ENCODE assay signal across 29 cellular contexts in the genomic region with DNA sequence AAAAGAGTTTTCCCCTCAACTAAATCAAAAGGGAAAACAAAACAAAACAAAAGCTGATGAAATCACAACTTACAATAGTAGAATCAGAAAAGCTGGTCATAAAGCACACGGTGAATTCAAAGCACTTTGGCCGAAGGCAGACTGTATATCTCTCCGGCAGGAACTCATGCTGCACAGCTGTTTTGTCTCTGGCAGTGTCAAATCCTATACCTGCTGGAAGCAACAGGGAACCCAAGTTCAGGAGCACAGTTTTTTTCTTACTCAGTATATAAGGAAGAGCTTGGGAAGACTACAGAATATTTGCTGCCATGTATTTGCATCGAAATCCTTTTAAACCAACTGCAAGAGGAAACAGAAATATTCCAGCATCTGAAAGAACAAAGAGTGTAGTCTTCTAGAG.
"Had no signal": no experiment of that assay in that cellular context is flagged by ENCODE, and none has a peak within 500 bp of the region (broad histone marks: within the 10 kb centered on the region; RNA-seq: fewer than 3 reads in every experiment).

No MANE protein-coding gene starts in this region.

- H3K4me3 ChIP-seq: adrenal gland, body of pancreas, esophagus muscularis mucosa, gastrocnemius medialis had no signal

- H3K9me3 ChIP-seq: adrenal gland, body of pancreas, gastrocnemius medialis had no signal

- DNase-seq: activated CD4-positive, alpha-beta memory T cell treated with anti-CD3 and anti-CD28 coated beads for 36 hours; activated CD4-positive, alpha-beta T cell treated with anti-CD3 and anti-CD28 coated beads for 36 hours; activated CD4-positive, alpha-beta T cell treated with anti-CD3 and anti-CD28 coated beads, Interleukin-2, amount 10 ng/mL, durations not matched to agents 24 days and 14 days; activated CD4-positive, CD25-positive, alpha-beta regulatory T cell; activated CD4-positive, CD25-positive, alpha-beta regulatory T cell treated with anti-CD3 and anti-CD28 coated beads, Interleukin-2, amount 50 U/mL, for 72 hours; activated CD8-positive, alpha-beta memory T cell treated with anti-CD3 and anti-CD28 coated beads, Interleukin-2, amount 10 ng/mL, durations not matched to agents 7 days and 5 days; activated CD8-positive, alpha-beta memory T cell treated with anti-CD3 and anti-CD28 coated beads, Interleukin-2, amount 50 U/mL, for 4 hours; activated CD8-positive, alpha-beta T cell treated with anti-CD3 and anti-CD28 coated beads, Interleukin-2, amount 10 ng/mL, durations not matched to agents 7 days and 5 days; activated effector memory CD4-positive, alpha-beta T cell treated with anti-CD3 and anti-CD28 coated beads, Interleukin-2, amount 50 U/mL, for 16 hours; activated naive CD4-positive, alpha-beta T cell treated with anti-CD3 and anti-CD28 coated beads for 36 hours; activated naive CD8-positive, alpha-beta T cell treated with anti-CD3 and anti-CD28 coated beads for 36 hours; activated naive CD8-positive, alpha-beta T cell treated with anti-CD3 and anti-CD28 coated beads, Interleukin-2, amount 50 U/mL, for 24 hours; activated T-cell treated with anti-CD3 and anti-CD28 coated beads, Interleukin-2, amount 50 U/mL, for 1 hour; activated T-cell treated with anti-CD3 and anti-CD28 coated beads, Interleukin-2, amount 50 U/mL, for 48 hours; adrenal gland; amygdala; aorta; body of pancreas; caudate nucleus; cortex of kidney; dermis blood vessel endothelial cell; effector CD4-positive, alpha-beta T cell; effector memory CD8-positive, alpha-beta T cell; erythroblast; foreskin keratinocyte; gastrocnemius medialis; glutamatergic neuron; T-helper 2 cell had no signal

- H3K36me3 ChIP-seq: adrenal gland, esophagus muscularis mucosa, gastrocnemius medialis had no signal

- H3K4me1 ChIP-seq: adrenal gland, body of pancreas, esophagus muscularis mucosa, gastrocnemius medialis had no signal

- ATAC-seq: activated CD4-positive, alpha-beta T cell treated with anti-CD3 and anti-CD28 coated beads for 36 hours; activated CD8-positive, alpha-beta memory T cell treated with anti-CD3 and anti-CD28 coated beads, Interleukin-2, amount 10 ng/mL, durations not matched to agents 7 days and 5 days; activated CD8-positive, alpha-beta T cell treated with anti-CD3 and anti-CD28 coated beads, Interleukin-2, amount 10 ng/mL, durations not matched to agents 7 days and 5 days; activated naive CD8-positive, alpha-beta T cell treated with anti-CD3 and anti-CD28 coated beads, Interleukin-2, amount 50 U/mL, for 24 hours; body of pancreas; effector memory CD8-positive, alpha-beta T cell; foreskin keratinocyte; gastrocnemius medialis had no signal
